In the genomic region with DNA sequence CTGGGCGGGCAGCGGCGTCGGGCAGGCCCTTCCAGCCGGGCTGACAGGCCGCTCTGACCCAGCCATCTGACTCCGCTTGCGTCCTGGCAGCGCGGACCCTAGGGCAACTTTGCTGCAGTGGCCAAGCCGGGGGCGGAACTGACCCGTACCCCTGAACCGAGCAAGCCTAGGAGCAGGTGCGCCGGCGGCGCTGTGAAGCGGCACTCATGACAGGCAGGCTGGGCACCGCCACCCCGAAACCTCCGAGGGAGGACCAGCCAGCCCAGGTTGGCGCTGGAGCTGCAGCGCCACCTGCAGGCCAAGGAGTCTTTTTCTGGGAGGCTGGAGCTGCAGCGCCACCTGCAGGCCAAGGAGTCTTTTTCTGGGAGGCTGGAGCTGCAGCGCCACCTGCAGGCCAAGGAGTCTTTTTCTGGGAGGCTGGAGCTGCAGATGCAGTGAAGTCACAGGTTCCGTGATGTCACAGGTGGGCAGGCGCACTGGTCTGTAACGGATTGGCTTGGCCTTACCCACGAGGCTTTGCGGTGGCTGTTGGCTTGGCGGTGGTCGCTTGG, we compare ENCODE assay signal across 8 cellular contexts. TPM values are rescaled to one million over a fixed set of nuclear protein-coding genes. Genes with fewer than 3 reads are reported as not detected.
DNase-seq lines count a peak whose midpoint lies in the region; ATAC-seq, FAIRE-seq and TF ChIP-seq lines count a peak whose summit lies in the region.
"Not testable (repeated sequence)": the region's sequence is repeated elsewhere in the genome, so short reads cannot be mapped to it uniquely, and the experiment has no call there.

A gene with protein sequence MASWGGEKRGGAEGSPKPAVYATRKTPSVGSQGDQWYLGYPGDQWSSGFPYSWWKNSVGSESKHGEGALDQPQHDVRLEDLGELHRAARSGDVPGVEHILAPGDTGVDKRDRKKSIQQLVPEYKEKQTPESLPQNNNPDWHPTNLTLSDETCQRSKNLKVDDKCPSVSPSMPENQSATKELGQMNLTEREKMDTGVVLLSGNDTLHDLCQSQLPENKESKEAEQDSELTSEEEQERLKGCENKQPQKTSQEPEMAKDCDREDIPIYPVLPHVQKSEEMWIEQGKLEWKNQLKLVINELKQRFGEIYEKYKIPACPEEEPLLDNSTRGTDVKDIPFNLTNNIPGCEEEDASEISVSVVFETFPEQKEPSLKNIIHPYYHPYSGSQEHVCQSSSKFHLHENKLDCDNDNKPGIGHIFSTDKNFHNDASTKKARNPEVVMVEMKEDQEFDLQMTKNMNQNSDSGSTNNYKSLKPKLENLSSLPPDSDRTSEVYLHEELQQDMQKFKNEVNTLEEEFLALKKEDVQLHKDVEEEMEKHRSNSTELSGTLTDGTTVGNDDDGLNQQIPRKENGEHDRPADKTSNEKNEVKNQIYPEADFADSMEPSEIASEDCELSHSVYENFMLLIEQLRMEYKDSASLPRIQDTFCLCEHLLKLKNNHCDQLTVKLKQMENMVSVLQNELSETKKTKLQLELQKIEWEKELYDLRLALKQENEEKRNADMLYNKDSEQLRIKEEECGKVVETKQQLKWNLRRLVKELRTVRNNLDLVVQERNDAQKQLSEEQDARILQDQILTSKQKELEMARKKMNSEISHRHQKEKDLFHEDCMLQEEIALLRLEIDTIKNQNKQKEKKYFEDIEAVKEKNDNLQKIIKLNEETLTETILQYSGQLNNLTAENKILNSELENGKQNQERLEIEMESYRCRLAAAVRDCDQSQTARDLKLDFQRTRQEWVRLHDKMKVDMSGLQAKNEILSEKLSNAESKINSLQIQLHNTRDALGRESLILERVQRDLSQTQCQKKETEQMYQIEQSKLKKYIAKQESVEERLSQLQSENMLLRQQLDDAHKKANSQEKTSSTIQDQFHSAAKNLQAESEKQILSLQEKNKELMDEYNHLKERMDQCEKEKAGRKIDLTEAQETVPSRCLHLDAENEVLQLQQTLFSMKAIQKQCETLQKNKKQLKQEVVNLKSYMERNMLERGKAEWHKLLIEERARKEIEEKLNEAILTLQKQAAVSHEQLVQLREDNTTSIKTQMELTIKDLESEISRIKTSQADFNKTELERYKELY (N-terminal part only) (plus strand): TSS at position 511 of the 551 bp plus-strand sequence. CDS start 160 bp downstream, outside the sequence.

- TF ChIP-seq CTCF in Caco-2 (IDR thresholded peaks at IDR 0.05; ENCODE audit: insufficient read depth in 1 of 2, low read depth in 1 of 2, low read length in 1 of 2, severe bottlenecking in 1 of 2, unreplicated experiment in 1 of 2) = peak; percentile 35 to 74
- TF ChIP-seq CTCF in WERI-Rb-1 (IDR thresholded peaks at IDR 0.05; ENCODE audit: low read depth, low read length) = peak; percentile 80
- peak; percentile 88 for TF ChIP-seq CTCF in endodermal cell (conservative IDR thresholded peaks at IDR 0.05)
- TF ChIP-seq CTCF in HepG2 (CRISPR knock-in tag; IDR thresholded peaks at IDR 0.05) = peak; percentile 65
- peak in 10 of 11 experiments; percentile 21 to 82 (median 40) for TF ChIP-seq CTCF in spleen (IDR thresholded peaks at IDR 0.05 in 8 of 11, conservative IDR thresholded peaks at IDR 0.05 in 3 of 11)
- TF ChIP-seq CTCF in stomach (IDR thresholded peaks at IDR 0.05) = peak in 5 of 7 experiments; percentile 16 to 74 (median 33)

- H3K9me3 Mint-ChIP-seq in Caco-2 (ENCODE audit: unreplicated experiment) = not testable (repeated sequence)
- H3K9me3 Mint-ChIP-seq in endodermal cell = peaks cover 16% of the 10 kb centered on the region

- DNase-seq in Caco-2 = peak in 1 of 2 experiments; percentile 39
- DNase-seq in Karpas-422 = peak; percentile 71
- DNase-seq in WERI-Rb-1 = peak; percentile 59
- peak; percentile 17 for DNase-seq in activated T-helper 9 cell treated with anti-CD3 and anti-CD28 coated beads, Interleukin-2, amount 50 U/mL, for 16 hours (ENCODE audit: low read depth)
- peak; percentile 72 for DNase-seq in endodermal cell
- DNase-seq in HepG2 (ENCODE audit: low spot score) = peak; percentile 7
- not testable (repeated sequence) for DNase-seq in spleen, stomach

- H3K4me2 ChIP-seq in Karpas-422 (ENCODE audit: low read depth, low read length, poor library complexity, severe bottlenecking); HepG2 (ENCODE audit: low read depth, low read length): not testable (repeated sequence)

- 94 to 99% methylated on average over 19 to 33 of the region's 33 CpGs for WGBS in endodermal cell (ENCODE audit: insufficient coverage in 1 of 2, insufficient read length in 1 of 2), 2 experiments
- WGBS in HepG2 (ENCODE audit: low lambda C conversion rate) = 37% methylated on average over 6 of the region's 33 CpGs
- WGBS in spleen, 5 donors = 30 to 77% (median 64%) methylated on average over 6 to 33 of the region's 33 CpGs; no CpG with 5 or more reads in 1 of the 5 donors
- 45 to 74% (median 59%) methylated on average over 8 to 33 of the region's 33 CpGs; no CpG with 5 or more reads in 1 of the 5 donors for WGBS in stomach, 5 donors

- not testable (repeated sequence) for H3K4me3 Mint-ChIP-seq in Caco-2 (ENCODE audit: unreplicated experiment); endodermal cell

- FAIRE-seq in HepG2 (lab: Jason Lieb, UNC) = not testable (repeated sequence)

- peak; percentile 38; the same call in 1 of the 2 replicates for TF ChIP-seq RAD21 in HepG2 (CRISPR knock-in tag; IDR thresholded peaks at IDR 0.05)

- H3K79me2 ChIP-seq in Karpas-422 (ENCODE audit: low read length); HepG2 (ENCODE audit: insufficient read depth, low read length): not testable (repeated sequence)

- H3K4me1 ChIP-seq in Caco-2; Karpas-422 (ENCODE audit: low read length); endodermal cell (ENCODE audit: control insufficient read depth, insufficient read depth, low read length); HepG2 (ENCODE audit: insufficient read depth, low read length); spleen; stomach: not testable (repeated sequence)

- not testable (repeated sequence) for H3K9me3 ChIP-seq in Caco-2; Karpas-422 (ENCODE audit: low read length); WERI-Rb-1 (ENCODE audit: severe bottlenecking); endodermal cell (ENCODE audit: control insufficient read depth, low read length); HepG2 (ENCODE audit: low read length); spleen; stomach

- CTCF ChIA-PET in Caco-2 (lab: Charles Lee) = not testable (repeated sequence)
- CTCF ChIA-PET in HepG2 (lab: Yijun Ruan, JAX; ENCODE audit: low intra/inter-chr PET ratio, low total read pairs) = interaction anchor here (1.7 to 2.9 kb wide), 3 partner anchors 101 to 153 kb away, joined by 8 to 9 read pairs (median 9); no protein-coding TSS in a partner anchor

- not testable (repeated sequence) for H3K27ac Mint-ChIP-seq in Caco-2 (ENCODE audit: unreplicated experiment); endodermal cell

- not testable (repeated sequence) for H4K20me1 ChIP-seq in Karpas-422 (ENCODE audit: insufficient read depth, low read depth, low read length); HepG2 (ENCODE audit: insufficient read depth, low read length)

- in situ Hi-C loops in HepG2 (cut with HindIII; ENCODE audit: extremely low pct_ligation_motif_present, low pct_unique_long_range_greater_than_20kb) = not testable (repeated sequence)

- not testable (repeated sequence) for H3K4me3 ChIP-seq in Caco-2 (ENCODE audit: low read depth, low read length); Karpas-422 (ENCODE audit: low read length); WERI-Rb-1 (ENCODE audit: low read depth, low read length); endodermal cell (ENCODE audit: low read length); HepG2 (replicated peaks in 1 of 3; ENCODE audit: insufficient read depth in 1 of 3, low read depth in 2 of 3, low read length in 3 of 3); spleen
- H3K4me3 ChIP-seq in stomach = peak within 1 kb of the TSS in 1 of 4 donors; percentile 24

- TF ChIP-seq POLR2A in HepG2 (IDR thresholded peaks at IDR 0.05; ENCODE audit: insufficient read depth in 1 of 2, low read depth in 2 of 2, low read length in 2 of 2); spleen (IDR thresholded peaks at IDR 0.05); stomach (IDR thresholded peaks at IDR 0.05): not testable (repeated sequence)

- H3K27me3 ChIP-seq in Caco-2 (replicated peaks; ENCODE audit: control insufficient read depth, insufficient read depth, low read length); Karpas-422 (ENCODE audit: low read length); WERI-Rb-1 (ENCODE audit: insufficient read depth, low read depth, severe bottlenecking); endodermal cell (ENCODE audit: control insufficient read depth, insufficient read depth, low read length, poor library complexity, severe bottlenecking); HepG2 (ENCODE audit: control insufficient read depth in 1 of 2, insufficient read depth in 2 of 2, low read length in 2 of 2); spleen (replicated peaks in 1 of 7); stomach: not testable (repeated sequence)

- H3K9me2 ChIP-seq in Karpas-422 (replicated peaks; ENCODE audit: insufficient read depth, low read length) = not testable (repeated sequence)

- intact Hi-C loops in Caco-2 (cut with micrococcal nuclease; ENCODE audit: unreplicated experiment); HepG2 (cut with micrococcal nuclease; ENCODE audit: unreplicated experiment); spleen (cut with DNase I; ENCODE audit: low total_unique reads); stomach (cut with DNase I; ENCODE audit: low total_unique reads): not testable (repeated sequence)

- not testable (repeated sequence) for BruUV-seq in Caco-2 (replicated peaks; lab: Mats Ljungman, UMichigan); HepG2 (replicated peaks; lab: Mats Ljungman, UMichigan)

- H3K36me3 Mint-ChIP-seq in Caco-2 (ENCODE audit: insufficient read depth, unreplicated experiment); endodermal cell (ENCODE audit: low read depth): not testable (repeated sequence)

- H3K9ac ChIP-seq in Karpas-422 (ENCODE audit: low read length); endodermal cell (ENCODE audit: extremely low read depth, low read length, poor library complexity, severe bottlenecking); HepG2 (ENCODE audit: insufficient read depth, low read depth, low read length): not testable (repeated sequence)

- H3K4me1 Mint-ChIP-seq in Caco-2 (ENCODE audit: low read depth, unreplicated experiment); endodermal cell: not testable (repeated sequence)

- ATAC-seq in HepG2 = peak; percentile 38; the same call in 2 of the 3 replicates

- POLR2A ChIA-PET in Caco-2 (lab: Charles Lee); HepG2 (lab: Yijun Ruan, JAX): not testable (repeated sequence)

- H3K36me3 ChIP-seq in Caco-2 (ENCODE audit: control insufficient read depth, insufficient read depth, low read length); Karpas-422 (ENCODE audit: insufficient read depth, low read length); WERI-Rb-1; endodermal cell (ENCODE audit: control insufficient read depth, insufficient read depth, low read length); HepG2 (replicated peaks in 1 of 2; ENCODE audit: control insufficient read depth in 1 of 2, insufficient read depth in 2 of 2, low read length in 2 of 2); spleen; stomach: not testable (repeated sequence)

- H3K27me3 Mint-ChIP-seq in Caco-2 (ENCODE audit: insufficient read depth, unreplicated experiment); endodermal cell (ENCODE audit: insufficient read depth): not testable (repeated sequence)

- TF ChIP-seq EP300 in HepG2 (IDR thresholded peaks at IDR 0.05; ENCODE audit: low read depth in 2 of 2, low read length in 2 of 2); HepG2 (CRISPR knock-in tag; IDR thresholded peaks at IDR 0.05; ENCODE audit: borderline replicate concordance); stomach (IDR thresholded peaks at IDR 0.05): not testable (repeated sequence)

- H2AFZ ChIP-seq in Karpas-422 (ENCODE audit: low read length); HepG2 (ENCODE audit: low read length): not testable (repeated sequence)

- H3K27ac ChIP-seq in Karpas-422 (ENCODE audit: low read length); WERI-Rb-1; endodermal cell (ENCODE audit: low read depth, low read length); HepG2 (ENCODE audit: extremely low read length, insufficient read depth, low read length); spleen; stomach: not testable (repeated sequence)

RNA-seq across cellular contexts. Expression of the gene that starts here (rescaled TPM):
- total RNA-seq in Caco-2 (2022) = 17.0 and 18.1 TPM in 2 replicates
- total RNA-seq in Karpas-422 (2014; rRNA removed; shearing (Covaris generic); ENCODE audit: low replicate concordance) = not detected in 2 replicates
- total RNA-seq in endodermal cell = 1 to 10 TPM in 1 of 2 donors, under 1 TPM in 1; 0.81 to 1.3 TPM
- polyA plus RNA-seq in endodermal cell (2013, experiment 1 of 2) = 0.25 TPM
- polyA plus RNA-seq in endodermal cell (2013, experiment 2 of 2) = 0.46 TPM
- 0.09 TPM in 1 of 2 replicates, not detected in the other for total RNA-seq in HepG2 (2016; rRNA removed; fragmentation: Illumina TruSeq; extraction: Trizol)
- not detected in 2 replicates for total RNA-seq in HepG2 (2016; cell fraction: cytosol; rRNA removed; fragmentation: Illumina TruSeq; extraction: Trizol; ENCODE audit: low read depth)
- 0.02 TPM in 1 of 2 replicates, not detected in the other for total RNA-seq in HepG2 (2016; cell fraction: insoluble cytoplasmic fraction; rRNA removed; fragmentation: Illumina TruSeq; extraction: Trizol)
- total RNA-seq in HepG2 (2016; cell fraction: membrane; rRNA removed; fragmentation: Illumina TruSeq; extraction: Trizol) = not detected in 2 replicates
- 0.09 and 0.31 TPM in 2 replicates for total RNA-seq in HepG2 (2016; cell fraction: nucleus; rRNA removed; fragmentation: Illumina TruSeq; extraction: Trizol)
- polyA plus RNA-seq in HepG2 (2011; rRNA removed) = not detected in 2 replicates
- not detected in 2 replicates for polyA plus RNA-seq in HepG2 (2011; cell fraction: cytosol; rRNA removed)
- polyA plus RNA-seq in HepG2 (2011; cell fraction: nucleus; rRNA removed) = 0.02 and 0.07 TPM in 2 replicates
- not detected in 2 replicates for polyA plus RNA-seq in HepG2 (2012)
- polyA plus RNA-seq in HepG2 (2016; cell fraction: cytosol; fragmentation: Illumina TruSeq; extraction: Trizol; ENCODE audit: low read depth) = not detected in 2 replicates
- not detected in 2 replicates for polyA plus RNA-seq in HepG2 (2016; cell fraction: insoluble cytoplasmic fraction; fragmentation: Illumina TruSeq; extraction: Trizol; ENCODE audit: low read depth)
- not detected in 2 replicates for polyA plus RNA-seq in HepG2 (2016; cell fraction: membrane; fragmentation: Illumina TruSeq; extraction: Trizol; ENCODE audit: low read depth)
- not detected in 2 replicates for polyA plus RNA-seq in HepG2 (2016; cell fraction: nucleus; fragmentation: Illumina TruSeq; extraction: Trizol; ENCODE audit: insufficient read depth, low read depth)
- polyA minus RNA-seq in HepG2 (2011; rRNA and poly(A)+ RNA removed; ENCODE audit: low replicate concordance) = 0.06 and 1.8 TPM in 2 replicates
- polyA minus RNA-seq in HepG2 (2011; cell fraction: cytosol; rRNA and poly(A)+ RNA removed) = not detected in 2 replicates
- polyA minus RNA-seq in HepG2 (2011; cell fraction: nucleus; rRNA and poly(A)+ RNA removed) = 0.13 and 0.37 TPM in 2 replicates
- 10 to 100 TPM in 2 of 7 donors, 1 to 10 TPM in 5; 1.0 to 14.3 (median 6.8) TPM for total RNA-seq in spleen
- under 1 TPM; 0.09 to 0.22 (median 0.15) TPM for polyA plus RNA-seq in spleen
- total RNA-seq in stomach = 10 to 100 TPM in 2 of 5 donors, 1 to 10 TPM in 3; 1.2 to 70.1 (median 4.0) TPM
- under 1 TPM in 1 of 3 donors, not detected in 2; 0.23 TPM for polyA plus RNA-seq in stomach

Comparison
In these comparisons a context has a peak if more than half of its experiments do, and no peak if none do; other contexts are left out.
1. Peak in DNase-seq in Karpas-422; RNA of the gene not detected or under 1 TPM.
2. CTCF ChIP-seq: peak in every context shown above with its lines; median percentile 88 in endodermal cell; 80 in WERI-Rb-1; 65 in HepG2; 54 in Caco-2; 40 in spleen; 33 in stomach.